ENCODE assay signal across 12 cellular contexts in genomic region chr13:33262997-33263396, GRCh38. TPM values are rescaled to one million over a fixed set of nuclear protein-coding genes. Genes with fewer than 3 reads are reported as not detected.
DNase-seq lines count a peak whose midpoint lies in the region; ATAC-seq and TF ChIP-seq lines count a peak whose summit lies in the region.
"Had no signal": no experiment of that assay in that cellular context is flagged by ENCODE, and none has a peak within 500 bp of the region (broad histone marks: within the 10 kb centered on the region; RNA-seq: fewer than 3 reads in every experiment).

No MANE protein-coding gene starts in this region.

- CTCF ChIA-PET in CD4-positive, alpha-beta memory T cell (lab: Charles Lee; ENCODE audit: partially characterized antibody) = no interaction called here

- WGBS in lung, 2 donors = 42 to 54% methylated on average over 2 of the region's 2 CpGs

- no peaks in the 10 kb centered on the region for H3K27me3 ChIP-seq in HL-60 (ENCODE audit: insufficient read depth, poor library complexity, severe bottlenecking)
- no peaks in the 10 kb centered on the region for H3K27me3 ChIP-seq in WERI-Rb-1 (ENCODE audit: insufficient read depth, low read depth, severe bottlenecking)
- H3K27me3 ChIP-seq in lung (ENCODE audit: control insufficient read depth, insufficient read depth) = no peaks in the 10 kb centered on the region
- no peaks in the 10 kb centered on the region for H3K27me3 ChIP-seq in CD4-positive, alpha-beta memory T cell (ENCODE audit: insufficient read depth, low read length)

- intact Hi-C loops in CD4-positive, alpha-beta memory T cell (cut with micrococcal nuclease) = no loop called here

- H3K27me3 Mint-ChIP-seq in CD4-positive, alpha-beta memory T cell = peaks cover 2 to 3% of the 10 kb centered on the region in 2 donors
- H3K27me3 Mint-ChIP-seq: stimulated activated naive B cell treated with anti-CD40 and anti-IgM and Interleukin-4, amounts not matched to agents 10 μg/mL and 1 μg/mL and 100 μg/mL, for 72 hours had no signal

- DNase-seq in AG09309 (ENCODE audit: low read depth) = no peak
- DNase-seq in HL-60 (ENCODE audit: low read depth in 1 of 2, low spot score in 1 of 2) = peak in 1 of 2 experiments; percentile 31
- DNase-seq in WERI-Rb-1 = no peak
- no peak for DNase-seq in lung (ENCODE audit: low spot score)
- DNase-seq in cortex of kidney (lab: John Stamatoyannopoulos, UW) = no peak
- no peak for DNase-seq in NCI-H345 (lab: John Stamatoyannopoulos, UW)
- DNase-seq in CD4-positive, alpha-beta memory T cell = no peak
- DNase-seq: activated CD4-positive, alpha-beta T cell treated with anti-CD3 and anti-CD28 coated beads for 36 hours; aorta; NCI-H510A; stimulated activated naive B cell treated with anti-CD40 and anti-IgM and Interleukin-4, amounts not matched to agents 10 μg/mL and 1 μg/mL and 100 μg/mL, for 72 hours had no signal

- H3K36me3 ChIP-seq in WERI-Rb-1 (no peaks in the 10 kb centered on the region), lung (ENCODE audit: control insufficient read depth in 2 of 2, insufficient read depth in 2 of 2, low read length in 2 of 2) (peaks cover 0 to 1% of the 10 kb centered on the region in 2 donors)
- no peaks in the 10 kb centered on the region for H3K36me3 ChIP-seq in CD4-positive, alpha-beta memory T cell (ENCODE audit: insufficient read depth, low read length)

- ATAC-seq in lung (ENCODE audit: insufficient read depth, low FRiP score) (no peak), GM21447 (IDR thresholded peaks at IDR 0.05; ENCODE audit: unreplicated experiment) (no peak)
- ATAC-seq: activated CD4-positive, alpha-beta T cell treated with anti-CD3 and anti-CD28 coated beads for 36 hours had no signal

- POLR2A ChIA-PET in CD4-positive, alpha-beta memory T cell (lab: Charles Lee; ENCODE audit: partially characterized antibody) = no interaction called here

- no peaks in the 10 kb centered on the region for H3K4me1 Mint-ChIP-seq in CD4-positive, alpha-beta memory T cell
- H3K4me1 Mint-ChIP-seq: activated CD4-positive, alpha-beta T cell treated with anti-CD3 and anti-CD28 coated beads for 36 hours; stimulated activated naive B cell treated with anti-CD40 and anti-IgM and Interleukin-4, amounts not matched to agents 10 μg/mL and 1 μg/mL and 100 μg/mL, for 72 hours had no signal

- H3K4me1 ChIP-seq in lung (ENCODE audit: control insufficient read depth in 2 of 2, insufficient read depth in 2 of 2, low read length in 2 of 2) = peaks cover 24 to 65% of the 10 kb centered on the region in 2 donors
- H3K4me1 ChIP-seq in CD4-positive, alpha-beta memory T cell (ENCODE audit: insufficient read depth, low read length) = no peaks in the 10 kb centered on the region

- no peak overlapping the region for H3K27ac Mint-ChIP-seq in CD4-positive, alpha-beta memory T cell
- H3K27ac Mint-ChIP-seq: activated CD4-positive, alpha-beta T cell treated with anti-CD3 and anti-CD28 coated beads for 36 hours; stimulated activated naive B cell treated with anti-CD40 and anti-IgM and Interleukin-4, amounts not matched to agents 10 μg/mL and 1 μg/mL and 100 μg/mL, for 72 hours had no signal

- no peaks in the 10 kb centered on the region for H3K9me3 ChIP-seq in WERI-Rb-1 (ENCODE audit: severe bottlenecking)
- H3K9me3 ChIP-seq in lung (ENCODE audit: control insufficient read depth in 2 of 2, insufficient read depth in 1 of 2, low read length in 1 of 2) = no peaks in the 10 kb centered on the region
- no peaks in the 10 kb centered on the region for H3K9me3 ChIP-seq in CD4-positive, alpha-beta memory T cell (ENCODE audit: control insufficient read depth in 1 of 2, low read length in 2 of 2)

- H3K36me3 Mint-ChIP-seq in CD4-positive, alpha-beta memory T cell = no peaks in the 10 kb centered on the region
- H3K36me3 Mint-ChIP-seq: stimulated activated naive B cell treated with anti-CD40 and anti-IgM and Interleukin-4, amounts not matched to agents 10 μg/mL and 1 μg/mL and 100 μg/mL, for 72 hours had no signal

- no peak overlapping the region for H3K4me3 Mint-ChIP-seq in CD4-positive, alpha-beta memory T cell
- H3K4me3 Mint-ChIP-seq: activated CD4-positive, alpha-beta T cell treated with anti-CD3 and anti-CD28 coated beads for 36 hours; stimulated activated naive B cell treated with anti-CD40 and anti-IgM and Interleukin-4, amounts not matched to agents 10 μg/mL and 1 μg/mL and 100 μg/mL, for 72 hours had no signal

- peaks cover 0 to 3% (median 0%) of the 10 kb centered on the region in 8 donors for H3K9me3 Mint-ChIP-seq in CD4-positive, alpha-beta memory T cell
- H3K9me3 Mint-ChIP-seq: stimulated activated naive B cell treated with anti-CD40 and anti-IgM and Interleukin-4, amounts not matched to agents 10 μg/mL and 1 μg/mL and 100 μg/mL, for 72 hours had no signal

- H3K27ac ChIP-seq in HL-60 (replicated peaks) (no peak overlapping the region), WERI-Rb-1 (no peak overlapping the region), lung (ENCODE audit: low read depth in 1 of 2, low read length in 1 of 2) (peak overlapping the region; percentile 39 to 72)
- H3K27ac ChIP-seq in CD4-positive, alpha-beta memory T cell (ENCODE audit: low read depth, low read length) = no peak overlapping the region

- H3K4me3 ChIP-seq in AG09309 (ENCODE audit: control insufficient read depth, low read depth, low read length) (no peak overlapping the region), HL-60 (replicated peaks; ENCODE audit: insufficient read depth, low read length) (no peak overlapping the region), WERI-Rb-1 (ENCODE audit: low read depth, low read length) (no peak overlapping the region), lung (no peak overlapping the region)
- H3K4me3 ChIP-seq in CD4-positive, alpha-beta memory T cell (ENCODE audit: low read length in 2 of 2) = no peak overlapping the region

- peak; percentile 12 for TF ChIP-seq CTCF in AG09309 (IDR thresholded peaks at IDR 0.05; ENCODE audit: control insufficient read depth, insufficient read depth, low read depth, low read length, missing control alignments)
- TF ChIP-seq CTCF in HL-60 (IDR thresholded peaks at IDR 0.05; ENCODE audit: insufficient read depth, low read length) = peak; percentile 15
- TF ChIP-seq CTCF in WERI-Rb-1 (IDR thresholded peaks at IDR 0.05; ENCODE audit: low read depth, low read length) = peak; percentile 23; the same call in 1 of the 2 replicates
- no peak for TF ChIP-seq CTCF in lung (IDR thresholded peaks at IDR 0.05; ENCODE audit: control extremely low read depth, extremely low read depth)

RNA-seq across cellular contexts. Expression of gene STARD13, which starts 22.6 kb away (rescaled TPM):
- total RNA-seq in lung = 10 to 100 TPM; 49.5 to 91.6 TPM
- polyA plus RNA-seq in lung = 1 to 10 TPM; 7.9 to 9.8 TPM
- under 1 TPM; 0.36 to 0.44 TPM for total RNA-seq in CD4-positive, alpha-beta memory T cell
- polyA plus RNA-seq in CD4-positive, alpha-beta memory T cell = not detected

Comparison
In these comparisons a context has a peak if more than half of its experiments do, and no peak if none do; other contexts are left out.
1. H3K27ac ChIP-seq: peak in lung (2 of 2); none in HL-60 (single experiment), WERI-Rb-1 (single experiment) and CD4-positive, alpha-beta memory T cell (single experiment).
2. RNA of gene STARD13, which starts 22.6 kb away (total RNA-seq): 49.5 to 91.6 TPM in lung; 0.36 to 0.44 TPM in CD4-positive, alpha-beta memory T cell; every median in the first group is over 10 times any median in the second.